17 cellular contexts compared by ENCODE assay signal in the genomic region with DNA sequence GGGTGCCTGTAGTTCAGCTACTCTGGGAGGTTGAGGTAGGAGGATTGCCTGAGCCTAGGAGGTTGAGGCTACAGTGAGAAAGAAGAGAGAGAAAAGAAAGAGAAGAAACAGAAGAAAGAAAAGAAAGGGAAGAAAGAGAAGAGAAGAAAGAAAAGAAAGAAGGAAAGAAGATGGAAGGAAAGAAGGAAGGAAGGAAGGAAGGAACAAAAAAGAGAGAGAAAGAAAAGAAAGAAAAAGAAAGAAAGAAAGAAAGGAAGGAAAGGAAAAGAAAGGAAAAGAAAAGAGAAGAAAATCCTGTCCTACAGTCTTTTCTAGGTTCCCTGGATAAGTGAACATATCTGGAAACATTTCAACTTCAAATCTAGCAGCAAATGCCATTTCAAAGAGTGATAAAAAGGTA. TPM values are rescaled to one million over a fixed set of nuclear protein-coding genes. Genes with fewer than 3 reads are reported as not detected.
DNase-seq lines count a peak whose midpoint lies in the region; ATAC-seq and TF ChIP-seq lines count a peak whose summit lies in the region.
"Had no signal": no experiment of that assay in that cellular context is flagged by ENCODE, and none has a peak within 500 bp of the region (broad histone marks: within the 10 kb centered on the region; RNA-seq: fewer than 3 reads in every experiment).

No MANE protein-coding gene starts in this region.

- no peak for DNase-seq in activated T-cell treated with anti-CD3 and anti-CD28 coated beads, Interleukin-2, amount 50 U/mL, for 72 hours
- no peak for DNase-seq in activated T-cell treated with anti-CD3 and anti-CD28 coated beads, Interleukin-2, amount 50 U/mL, for 1 hour
- DNase-seq in osteocyte (ENCODE audit: extremely low spot score, unreplicated experiment), result no peak
- no peak for DNase-seq in stimulated activated CD4-positive, alpha-beta T cell treated with anti-CD3 and anti-CD28 coated beads, Interleukin-2, amount 100 ng/mL, for 24 hours
- DNase-seq in Calu3, result no peak
- DNase-seq: ACHN, BE2C, DMS 273 treated with DMSO at 0.1 percent for 48 hours, H7, Karpas-422, MM.1S, NCI-H1105, NCI-H1694 treated with DMSO at 0.1 percent for 48 hours, NCI-H69, PC-3 had no signal

- ATAC-seq in activated T-cell treated with anti-CD3 and anti-CD28 coated beads, Interleukin-2, amount 50 U/mL, for 72 hours (replicated peaks in 1 of 2), result no peak
- no peak for ATAC-seq in activated T-helper 17 cell treated with anti-CD3 and anti-CD28 coated beads, Interleukin-2, amount 50 U/mL, for 72 hours (replicated peaks)
- ATAC-seq: PC-3 had no signal

- no peak overlapping the region for H3K27ac ChIP-seq in HEK293 (ENCODE audit: extremely low read depth, low read depth, low read length)

- no peaks in the 10 kb centered on the region for H3K9me3 ChIP-seq in HEK293 (ENCODE audit: control insufficient read depth, insufficient read depth, low read depth, low read length)
- H3K9me3 ChIP-seq: BE2C had no signal

- H3K9me3 Mint-ChIP-seq in activated T-cell treated with anti-CD3 and anti-CD28 coated beads, Interleukin-2, amount 50 U/mL, for 72 hours, result no peaks in the 10 kb centered on the region
- H3K9me3 Mint-ChIP-seq in activated T-helper 17 cell treated with anti-CD3 and anti-CD28 coated beads, Interleukin-2, amount 50 U/mL, for 72 hours, result no peaks in the 10 kb centered on the region
- H3K9me3 Mint-ChIP-seq in osteocyte (ENCODE audit: unreplicated experiment) (no peaks in the 10 kb centered on the region), Calu3 (ENCODE audit: low read depth, unreplicated experiment) (no peaks in the 10 kb centered on the region)

- intact Hi-C loops in Calu3 (cut with micrococcal nuclease; ENCODE audit: unreplicated experiment), result no loop called here

- BruUV-seq in Calu3 (replicated peaks; lab: Mats Ljungman, UMichigan), result no TSS peak

- peak overlapping the region; percentile 87 for H3K27ac Mint-ChIP-seq in activated T-cell treated with anti-CD3 and anti-CD28 coated beads, Interleukin-2, amount 50 U/mL, for 72 hours
- peak overlapping the region; percentile 77 for H3K27ac Mint-ChIP-seq in activated T-helper 17 cell treated with anti-CD3 and anti-CD28 coated beads, Interleukin-2, amount 50 U/mL, for 72 hours
- H3K27ac Mint-ChIP-seq in osteocyte (ENCODE audit: unreplicated experiment) (peak overlapping the region; percentile 37), Calu3 (ENCODE audit: unreplicated experiment) (no peak overlapping the region)

- POLR2A ChIA-PET in HEK293 (lab: Yijun Ruan, JAX), result no interaction called here

- no peak overlapping the region for H3K4me3 ChIP-seq in HEK293 (ENCODE audit: low read depth, low read length)

- peaks cover 7 to 24% of the 10 kb centered on the region in 2 donors for H3K36me3 Mint-ChIP-seq in activated T-cell treated with anti-CD3 and anti-CD28 coated beads, Interleukin-2, amount 50 U/mL, for 72 hours (ENCODE audit: insufficient read depth in 2 of 2)
- H3K36me3 Mint-ChIP-seq in activated T-helper 17 cell treated with anti-CD3 and anti-CD28 coated beads, Interleukin-2, amount 50 U/mL, for 72 hours (ENCODE audit: low read depth), result peaks cover 93% of the 10 kb centered on the region
- H3K36me3 Mint-ChIP-seq in osteocyte (ENCODE audit: unreplicated experiment) (peaks cover 45% of the 10 kb centered on the region), Calu3 (ENCODE audit: insufficient read depth, unreplicated experiment) (peaks cover 52% of the 10 kb centered on the region)

- H3K36me3 ChIP-seq in HEK293 (ENCODE audit: control insufficient read depth in 2 of 2, insufficient read depth in 1 of 2, low read length in 2 of 2), result peaks cover 39 to 73% of the 10 kb centered on the region in 2 experiments

- no peaks in the 10 kb centered on the region for H3K27me3 Mint-ChIP-seq in activated T-cell treated with anti-CD3 and anti-CD28 coated beads, Interleukin-2, amount 50 U/mL, for 72 hours (ENCODE audit: low read depth)
- no peaks in the 10 kb centered on the region for H3K27me3 Mint-ChIP-seq in activated T-helper 17 cell treated with anti-CD3 and anti-CD28 coated beads, Interleukin-2, amount 50 U/mL, for 72 hours
- no peaks in the 10 kb centered on the region for H3K27me3 Mint-ChIP-seq in osteocyte (ENCODE audit: unreplicated experiment)
- no peaks in the 10 kb centered on the region for H3K27me3 Mint-ChIP-seq in Calu3 (ENCODE audit: unreplicated experiment)

- CTCF ChIA-PET in HEK293 (lab: Yijun Ruan, JAX), result no interaction called here
- CTCF ChIA-PET in Calu3 (lab: Charles Lee), result no interaction called here

- no peak for TF ChIP-seq CTCF in HEK293 (tag by site-specific recombination; IDR thresholded peaks at IDR 0.05)
- no peak for TF ChIP-seq CTCF in osteocyte (IDR thresholded peaks at IDR 0.05)
- TF ChIP-seq CTCF in Calu3 (IDR thresholded peaks at IDR 0.05; ENCODE audit: unreplicated experiment), result no peak

- no peaks in the 10 kb centered on the region for H3K4me1 ChIP-seq in HEK293 (ENCODE audit: control insufficient read depth, insufficient read depth, low read length)
- H3K4me1 ChIP-seq: BE2C had no signal

- peaks cover 20% of the 10 kb centered on the region for H3K4me1 Mint-ChIP-seq in activated T-cell treated with anti-CD3 and anti-CD28 coated beads, Interleukin-2, amount 50 U/mL, for 72 hours (ENCODE audit: low read depth)
- peaks cover 5% of the 10 kb centered on the region for H3K4me1 Mint-ChIP-seq in activated T-helper 17 cell treated with anti-CD3 and anti-CD28 coated beads, Interleukin-2, amount 50 U/mL, for 72 hours
- peaks cover 7% of the 10 kb centered on the region for H3K4me1 Mint-ChIP-seq in osteocyte (ENCODE audit: unreplicated experiment)
- peaks cover 7% of the 10 kb centered on the region for H3K4me1 Mint-ChIP-seq in Calu3 (ENCODE audit: low read depth, unreplicated experiment)

- H3K4me3 Mint-ChIP-seq in activated T-cell treated with anti-CD3 and anti-CD28 coated beads, Interleukin-2, amount 50 U/mL, for 72 hours, result no peak overlapping the region
- H3K4me3 Mint-ChIP-seq in activated T-helper 17 cell treated with anti-CD3 and anti-CD28 coated beads, Interleukin-2, amount 50 U/mL, for 72 hours, result no peak overlapping the region
- H3K4me3 Mint-ChIP-seq in osteocyte (ENCODE audit: unreplicated experiment) (no peak overlapping the region), Calu3 (ENCODE audit: low read depth, unreplicated experiment) (no peak overlapping the region)

TF ChIP-seq in HEK293, 187 proteins besides CTCF, POLR2A, EP300 and RAD21:
- TF ChIP-seq PRDM1 (tag by site-specific recombination; IDR thresholded peaks at IDR 0.05) (peak; percentile 90), ZNF404 (tag by site-specific recombination; IDR thresholded peaks at IDR 0.05) (no peak), ZNF132 (tag by site-specific recombination; IDR thresholded peaks at IDR 0.05; ENCODE audit: borderline replicate concordance) (no peak), ZNF366 (tag by site-specific recombination; conservative IDR thresholded peaks at IDR 0.05) (peak; percentile 90), ZNF501 (tag by site-specific recombination; IDR thresholded peaks at IDR 0.05) (no peak), ZXDB (tag by site-specific recombination; IDR thresholded peaks at IDR 0.05) (no peak), ZNF426 (tag by site-specific recombination; IDR thresholded peaks at IDR 0.05) (no peak)
- TF ChIP-seq, protein P1, sequence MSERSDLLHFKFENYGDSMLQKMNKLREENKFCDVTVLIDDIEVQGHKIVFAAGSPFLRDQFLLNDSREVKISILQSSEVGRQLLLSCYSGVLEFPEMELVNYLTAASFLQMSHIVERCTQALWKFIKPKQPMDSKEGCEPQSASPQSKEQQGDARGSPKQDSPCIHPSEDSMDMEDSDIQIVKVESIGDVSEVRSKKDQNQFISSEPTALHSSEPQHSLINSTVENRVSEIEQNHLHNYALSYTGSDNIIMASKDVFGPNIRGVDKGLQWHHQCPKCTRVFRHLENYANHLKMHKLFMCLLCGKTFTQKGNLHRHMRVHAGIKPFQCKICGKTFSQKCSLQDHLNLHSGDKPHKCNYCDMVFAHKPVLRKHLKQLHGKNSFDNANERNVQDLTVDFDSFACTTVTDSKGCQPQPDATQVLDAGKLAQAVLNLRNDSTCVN (tag by site-specific recombination; optimal IDR thresholded peaks at IDR 0.05), result no peak

RNA-seq across cellular contexts. Expression of a gene that starts 29.6 kb away (rescaled TPM):
- total RNA-seq in activated T-cell treated with anti-CD3 and anti-CD28 coated beads, Interleukin-2, amount 50 U/mL, for 72 hours, result 10 to 100 TPM in 1 of 2 donors, 1 to 10 TPM in 1; 9.9 to 13.3 TPM
- 1 to 10 TPM; 8.7 to 9.4 TPM for total RNA-seq in activated T-helper 17 cell treated with anti-CD3 and anti-CD28 coated beads, Interleukin-2, amount 50 U/mL, for 72 hours
- total RNA-seq in osteocyte (12.9 and 13.0 TPM in 2 replicates), Calu3 (2022) (10.0 and 11.2 TPM in 2 replicates)

RNA-seq across cellular contexts. Expression of a gene that starts 54.5 kb away (rescaled TPM):
- total RNA-seq in activated T-cell treated with anti-CD3 and anti-CD28 coated beads, Interleukin-2, amount 50 U/mL, for 72 hours, result 10 to 100 TPM; 83.2 to 87.0 TPM
- total RNA-seq in activated T-helper 17 cell treated with anti-CD3 and anti-CD28 coated beads, Interleukin-2, amount 50 U/mL, for 72 hours, result 10 to 100 TPM; 81.7 to 88.7 TPM
- 72.7 and 73.0 TPM in 2 replicates for total RNA-seq in osteocyte
- total RNA-seq in Calu3 (2022), result 144 and 152 TPM in 2 replicates
